12 cellular contexts compared by ENCODE assay signal in the genomic region with DNA sequence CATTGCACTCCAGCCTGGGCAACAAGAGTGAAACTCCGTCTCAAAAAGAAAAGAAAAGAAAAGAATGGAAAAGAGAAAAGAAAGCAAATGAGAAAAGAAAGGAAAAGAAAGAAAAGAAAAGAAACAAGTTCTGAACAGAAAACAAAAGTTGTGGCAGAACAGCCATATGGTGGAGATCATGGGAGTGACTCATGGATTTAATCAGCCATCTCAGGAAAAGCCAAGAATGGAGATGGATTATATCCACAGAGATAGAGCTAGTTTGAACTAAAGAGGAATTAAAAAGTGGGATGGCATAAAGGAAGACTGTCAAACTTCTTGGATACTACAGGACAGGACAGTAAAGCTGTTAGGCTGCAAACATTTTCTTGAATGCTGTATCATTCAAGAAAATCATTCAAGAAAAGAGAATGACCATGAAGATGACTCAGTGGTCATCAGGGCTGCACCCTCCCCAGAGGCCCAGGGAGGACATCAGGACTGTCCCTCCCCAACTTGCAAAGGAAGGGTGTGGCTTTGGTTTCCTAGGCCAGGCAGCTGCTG.
A peak's percentile ranks its signal among the peaks of the same experiment; 100 is the strongest.
DNase-seq lines count a peak whose midpoint lies in the region; ATAC-seq and TF ChIP-seq lines count a peak whose summit lies in the region.
"Had no signal": no experiment of that assay in that cellular context is flagged by ENCODE, and none has a peak within 500 bp of the region (broad histone marks: within the 10 kb centered on the region; RNA-seq: fewer than 3 reads in every experiment).

No MANE protein-coding gene starts in this region.

- in situ Hi-C loops in mammary epithelial cell (cut with MboI; ENCODE audit: low sequenced_read_pairs in 2 of 2), result no loop called here

- H3K4me1 ChIP-seq in mammary epithelial cell (ENCODE audit: insufficient read depth, low read length) (peaks cover 6% of the 10 kb centered on the region), hepatocyte (ENCODE audit: insufficient read depth) (no peaks in the 10 kb centered on the region), vagina (peaks cover 5% of the 10 kb centered on the region)
- H3K4me1 ChIP-seq: body of pancreas, parathyroid adenoma had no signal

- no CpG with 5 or more reads among the region's 1 CpG for WGBS in mammary epithelial cell (ENCODE audit: low coverage, missing lambda C conversion rate)
- WGBS in hepatocyte (ENCODE audit: low lambda C conversion rate, missing lambda C conversion rate), result 93% methylated on average over 1 of the region's 1 CpG

- ATAC-seq in GM19455 (IDR thresholded peaks at IDR 0.05; ENCODE audit: unreplicated experiment), result no peak
- ATAC-seq: body of pancreas, left colon had no signal

- H2AFZ ChIP-seq in mammary epithelial cell (ENCODE audit: low read depth, low read length), result no peak overlapping the region
- no peak overlapping the region for H2AFZ ChIP-seq in hepatocyte
- H2AFZ ChIP-seq: parathyroid adenoma had no signal

- intact Hi-C loops in mammary epithelial cell (cut with micrococcal nuclease), result no loop called here
- intact Hi-C loops in MCF 10A (cut with micrococcal nuclease), result no loop called here
- intact Hi-C loops in vagina (cut with DNase I), result no loop called here

- no peak overlapping the region for H3K4me2 ChIP-seq in mammary epithelial cell (ENCODE audit: insufficient read depth, low read depth, low read length)
- H3K4me2 ChIP-seq in hepatocyte, result no peak overlapping the region

- H3K9me3 ChIP-seq in mammary epithelial cell (replicated peaks; ENCODE audit: insufficient read depth, low read length) (no peaks in the 10 kb centered on the region), hepatocyte (ENCODE audit: low read depth) (no peaks in the 10 kb centered on the region), vagina (no peaks in the 10 kb centered on the region)
- H3K9me3 ChIP-seq: body of pancreas had no signal

- TF ChIP-seq CTCF in mammary epithelial cell (conservative IDR thresholded peaks at IDR 0.05 in 1 of 2, IDR thresholded peaks at IDR 0.05 in 1 of 2; ENCODE audit: extremely low read depth in 1 of 2, insufficient read depth in 1 of 2, low read depth in 1 of 2, low read length in 2 of 2) (no peak), MCF 10A (IDR thresholded peaks at IDR 0.05; ENCODE audit: unreplicated experiment) (no peak), choroid plexus epithelial cell (conservative IDR thresholded peaks at IDR 0.05; ENCODE audit: low read depth, low read length) (no peak), hepatocyte (IDR thresholded peaks at IDR 0.05; ENCODE audit: poor library complexity) (no peak), vagina (IDR thresholded peaks at IDR 0.05) (no peak)

- CTCF ChIA-PET in mammary epithelial cell (lab: Charles Lee; ENCODE audit: low non-redundant PET) (no interaction called here), MCF 10A (lab: Yijun Ruan, JAX) (interaction anchor here (0.6 to 1.3 kb wide), 2 partner anchors 27 to 71 kb away, joined by 3 to 5 read pairs; no protein-coding TSS in a partner anchor)

- dilution Hi-C loops in mammary epithelial cell (cut with HindIII; ENCODE audit: low sequenced_read_pairs), result no loop called here

- no peaks in the 10 kb centered on the region for H3K9me2 ChIP-seq in hepatocyte (replicated peaks; ENCODE audit: insufficient read depth)

- H3K79me2 ChIP-seq in mammary epithelial cell (ENCODE audit: insufficient read depth, low read length) (no peaks in the 10 kb centered on the region), hepatocyte (peaks cover 12% of the 10 kb centered on the region)
- H3K79me2 ChIP-seq: parathyroid adenoma had no signal

- H3K27me3 Mint-ChIP-seq in MCF 10A (ENCODE audit: insufficient read depth, unreplicated experiment), result no peaks in the 10 kb centered on the region

- DNase-seq in mammary epithelial cell, result peak; percentile 37
- no peak for DNase-seq in MCF 10A (ENCODE audit: unreplicated experiment)
- peak; percentile 31 for DNase-seq in choroid plexus epithelial cell (ENCODE audit: low read depth)
- no peak for DNase-seq in hepatocyte (ENCODE audit: low spot score)
- DNase-seq in vagina (ENCODE audit: extremely low spot score in 2 of 2), result no peak
- DNase-seq in mesenteric fat pad (ENCODE audit: low spot score), result no peak
- no peak for DNase-seq in NK-92 (lab: John Stamatoyannopoulos, UW; ENCODE audit: unreplicated experiment)
- DNase-seq: body of pancreas, left colon, NCI-H1436 treated with DMSO at 0.1 percent for 48 hours had no signal

- H3K27me3 ChIP-seq in mammary epithelial cell (ENCODE audit: insufficient read depth, low read length) (no peaks in the 10 kb centered on the region), hepatocyte (no peaks in the 10 kb centered on the region), vagina (no peaks in the 10 kb centered on the region)
- H3K27me3 ChIP-seq: body of pancreas had no signal

- no peak overlapping the region for H3K27ac Mint-ChIP-seq in MCF 10A (ENCODE audit: low read depth, unreplicated experiment)

- H3K36me3 Mint-ChIP-seq in MCF 10A (ENCODE audit: insufficient read depth, unreplicated experiment), result no peaks in the 10 kb centered on the region

- POLR2A ChIA-PET in MCF 10A (lab: Yijun Ruan, JAX), result interaction anchor here (0.8 to 1.0 kb wide), 2 partner anchors 9 to 14 kb away, joined by 3 read pairs; no protein-coding TSS in a partner anchor

- BruUV-seq in mammary epithelial cell (replicated peaks; lab: Mats Ljungman, UMichigan) (no TSS peak), MCF 10A (replicated peaks; lab: Mats Ljungman, UMichigan) (no TSS peak)

- H3K4me1 Mint-ChIP-seq in MCF 10A (ENCODE audit: insufficient read depth, unreplicated experiment), result peaks cover 14% of the 10 kb centered on the region

- H3K36me3 ChIP-seq in mammary epithelial cell (ENCODE audit: insufficient read depth, low read length), result no peaks in the 10 kb centered on the region
- no peaks in the 10 kb centered on the region for H3K36me3 ChIP-seq in hepatocyte (replicated peaks; ENCODE audit: insufficient read depth, low read depth)
- no peaks in the 10 kb centered on the region for H3K36me3 ChIP-seq in vagina

- H3K9ac ChIP-seq in mammary epithelial cell (ENCODE audit: insufficient read depth, low read length), result no peak overlapping the region
- H3K9ac ChIP-seq: parathyroid adenoma had no signal

- H3K4me3 Mint-ChIP-seq in MCF 10A (ENCODE audit: unreplicated experiment), result no peak overlapping the region

- no peak overlapping the region for H3K4me3 ChIP-seq in mammary epithelial cell (replicated peaks in 1 of 3; ENCODE audit: insufficient read depth in 1 of 3, low read depth in 2 of 3, low read length in 3 of 3)
- H3K4me3 ChIP-seq in choroid plexus epithelial cell (ENCODE audit: low read depth, low read length), result no peak overlapping the region
- H3K4me3 ChIP-seq in hepatocyte, result no peak overlapping the region
- no peak overlapping the region for H3K4me3 ChIP-seq in vagina
- H3K4me3 ChIP-seq: body of pancreas had no signal

- H3K27ac ChIP-seq in mammary epithelial cell (ENCODE audit: insufficient read depth, low read depth, low read length) (no peak overlapping the region), hepatocyte (peak overlapping the region; percentile 60), vagina (peak overlapping the region; percentile 80)
- H3K27ac ChIP-seq: body of pancreas, parathyroid adenoma had no signal

- H4K20me1 ChIP-seq in mammary epithelial cell (ENCODE audit: insufficient read depth, low read length) (no peaks in the 10 kb centered on the region), hepatocyte (ENCODE audit: insufficient read depth, poor library complexity, severe bottlenecking) (no peaks in the 10 kb centered on the region)

- no peak for TF ChIP-seq POLR2A in vagina (IDR thresholded peaks at IDR 0.05)

- no peaks in the 10 kb centered on the region for H3K9me3 Mint-ChIP-seq in MCF 10A (ENCODE audit: unreplicated experiment)

Comparison
In these comparisons a context has a peak if more than half of its experiments do, and no peak if none do; other contexts are left out.
1. DNase-seq: peak in mammary epithelial cell (single experiment) and choroid plexus epithelial cell (single experiment); none in MCF 10A (single experiment), hepatocyte (single experiment), vagina (0 of 2), mesenteric fat pad (single experiment) and NK-92 (single experiment).